Comparison of ENCODE assay signal across 21 cellular contexts in the genomic region with DNA sequence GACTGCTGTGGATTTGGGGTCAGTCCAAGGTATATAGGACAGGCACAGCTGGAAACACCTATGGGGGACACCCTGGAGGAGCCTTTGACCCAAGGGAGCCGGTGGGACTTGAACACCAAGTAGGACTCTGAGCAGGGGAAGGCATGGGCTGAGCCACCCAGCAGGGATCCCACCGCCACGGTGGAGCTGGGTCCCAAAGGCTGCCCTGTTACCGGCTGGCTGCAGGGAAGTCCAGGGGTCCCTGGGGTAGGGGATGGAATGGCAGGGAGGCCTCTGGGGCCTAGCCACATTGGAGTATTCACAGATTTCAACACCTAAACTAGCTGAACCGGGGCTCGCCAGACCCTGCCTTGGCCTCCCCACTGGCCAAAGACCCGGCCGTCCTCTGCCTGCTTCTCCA.
"Had no signal": no experiment of that assay in that cellular context is flagged by ENCODE, and none has a peak within 500 bp of the region (broad histone marks: within the 10 kb centered on the region; RNA-seq: fewer than 3 reads in every experiment).

No MANE protein-coding gene starts in this region.

- ATAC-seq: activated CD4-positive, alpha-beta T cell treated with anti-CD3 and anti-CD28 coated beads for 36 hours; activated T-helper 17 cell treated with anti-CD3 and anti-CD28 coated beads, Interleukin-2, amount 50 U/mL, for 72 hours; body of pancreas had no signal

- H3K4me1 Mint-ChIP-seq: activated CD4-positive, alpha-beta T cell treated with anti-CD3 and anti-CD28 coated beads for 36 hours; activated CD4-positive, alpha-beta T cell treated with anti-CD3 and anti-CD28 coated beads, Interleukin-2, amount 10 ng/mL, durations not matched to agents 24 days and 14 days; activated T-helper 17 cell treated with anti-CD3 and anti-CD28 coated beads, Interleukin-2, amount 50 U/mL, for 72 hours had no signal

- H3K27ac ChIP-seq: body of pancreas, colonic mucosa, epithelial cell of prostate had no signal

- H3K27ac Mint-ChIP-seq: activated CD4-positive, alpha-beta memory T cell treated with anti-CD3 and anti-CD28 coated beads for 36 hours; activated CD4-positive, alpha-beta T cell treated with anti-CD3 and anti-CD28 coated beads for 36 hours; activated CD4-positive, alpha-beta T cell treated with anti-CD3 and anti-CD28 coated beads, Interleukin-2, amount 10 ng/mL, durations not matched to agents 24 days and 14 days; activated naive CD8-positive, alpha-beta T cell; activated T-cell treated with anti-CD3 and anti-CD28 coated beads, Interleukin-2, amount 50 U/mL, for 24 hours; activated T-helper 17 cell treated with anti-CD3 and anti-CD28 coated beads, Interleukin-2, amount 50 U/mL, for 72 hours had no signal

- H3K36me3 ChIP-seq: colonic mucosa had no signal

- H3K36me3 Mint-ChIP-seq: activated naive CD8-positive, alpha-beta T cell had no signal

- H3K4me1 ChIP-seq: body of pancreas, colonic mucosa had no signal

- DNase-seq: activated CD4-positive, alpha-beta memory T cell treated with anti-CD3 and anti-CD28 coated beads for 36 hours; activated CD4-positive, alpha-beta T cell treated with anti-CD3 and anti-CD28 coated beads for 36 hours; activated CD4-positive, alpha-beta T cell treated with anti-CD3 and anti-CD28 coated beads, Interleukin-2, amount 10 ng/mL, durations not matched to agents 24 days and 14 days; activated CD4-positive, CD25-positive, alpha-beta regulatory T cell; activated CD4-positive, CD25-positive, alpha-beta regulatory T cell treated with anti-CD3 and anti-CD28 coated beads, Interleukin-2, amount 50 U/mL, for 72 hours; activated CD8-positive, alpha-beta memory T cell treated with anti-CD3 and anti-CD28 coated beads, Interleukin-2, amount 50 U/mL, for 48 hours; activated gamma-delta T cell treated with Interleukin-2 at 50 U/mL for 16 hours; activated naive CD4-positive, alpha-beta T cell treated with anti-CD3 and anti-CD28 coated beads, Interleukin-2, amount 50 U/mL, for 16 hours; activated naive CD4-positive, alpha-beta T cell treated with Interleukin-2 at 50 U/mL for 16 hours; activated T-cell treated with anti-CD3 and anti-CD28 coated beads for 4 hours; activated T-cell treated with anti-CD3 and anti-CD28 coated beads, Interleukin-2, amount 50 U/mL, for 24 hours; amygdala; body of pancreas; caudate nucleus; colonic mucosa; effector CD8-positive, alpha-beta T cell; foreskin fibroblast; T-helper 2 cell had no signal

- H3K9me3 ChIP-seq: body of pancreas, colonic mucosa had no signal

- H3K4me3 Mint-ChIP-seq: activated CD4-positive, alpha-beta memory T cell treated with anti-CD3 and anti-CD28 coated beads for 36 hours; activated CD4-positive, alpha-beta T cell treated with anti-CD3 and anti-CD28 coated beads for 36 hours; activated CD4-positive, alpha-beta T cell treated with anti-CD3 and anti-CD28 coated beads, Interleukin-2, amount 10 ng/mL, durations not matched to agents 24 days and 14 days; activated naive CD8-positive, alpha-beta T cell; activated T-cell treated with anti-CD3 and anti-CD28 coated beads, Interleukin-2, amount 50 U/mL, for 24 hours; activated T-helper 17 cell treated with anti-CD3 and anti-CD28 coated beads, Interleukin-2, amount 50 U/mL, for 72 hours had no signal

- H3K27me3 ChIP-seq: body of pancreas, colonic mucosa had no signal

- H3K4me3 ChIP-seq: body of pancreas, colonic mucosa had no signal

- H3K27me3 Mint-ChIP-seq: activated CD4-positive, alpha-beta memory T cell treated with anti-CD3 and anti-CD28 coated beads for 36 hours; activated CD4-positive, alpha-beta T cell treated with anti-CD3 and anti-CD28 coated beads, Interleukin-2, amount 10 ng/mL, durations not matched to agents 24 days and 14 days had no signal
